Comparison of ENCODE assay signal across 1 cellular context in the genomic region with DNA sequence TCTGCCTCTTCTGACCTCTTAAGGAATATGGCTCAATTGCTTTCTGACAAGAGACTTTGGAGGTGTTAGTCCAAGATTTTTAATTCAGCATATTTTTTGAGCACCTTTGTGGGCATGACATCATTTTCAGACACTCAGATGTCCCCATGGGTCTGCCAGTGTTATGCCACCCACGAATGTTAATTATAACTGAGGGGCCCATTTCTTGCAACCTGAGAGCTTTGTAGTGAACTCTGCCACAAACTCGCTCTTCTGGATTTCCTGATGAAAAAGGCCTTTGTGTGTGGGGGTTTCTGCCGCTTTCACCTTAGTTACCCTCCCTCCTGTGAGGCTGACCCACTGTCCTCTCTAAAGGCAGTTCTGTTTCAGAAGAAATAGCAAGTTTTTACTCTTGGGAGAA.
TF ChIP-seq lines count a peak whose summit lies in the region.

No MANE protein-coding gene starts in this region.

TF ChIP-seq in WTC11, 78 proteins besides CTCF, POLR2A, EP300 and RAD21 (continued from another document):
- TF ChIP-seq AFF4 (CRISPR knock-in tag; IDR thresholded peaks at IDR 0.05; ENCODE audit: borderline replicate concordance) (no peak), ESRRA (CRISPR knock-in tag; IDR thresholded peaks at IDR 0.05; ENCODE audit: borderline replicate concordance) (no peak), ZBTB21 (CRISPR knock-in tag; IDR thresholded peaks at IDR 0.05; ENCODE audit: borderline replicate concordance) (no peak), CREM (CRISPR knock-in tag; IDR thresholded peaks at IDR 0.05) (no peak), ZNF281 (CRISPR knock-in tag; IDR thresholded peaks at IDR 0.05) (no peak), SOX15 (CRISPR knock-in tag; IDR thresholded peaks at IDR 0.05) (no peak), NFYB (CRISPR knock-in tag; conservative IDR thresholded peaks at IDR 0.05; ENCODE audit: low read depth) (no peak)
- TF ChIP-seq, protein P1, sequence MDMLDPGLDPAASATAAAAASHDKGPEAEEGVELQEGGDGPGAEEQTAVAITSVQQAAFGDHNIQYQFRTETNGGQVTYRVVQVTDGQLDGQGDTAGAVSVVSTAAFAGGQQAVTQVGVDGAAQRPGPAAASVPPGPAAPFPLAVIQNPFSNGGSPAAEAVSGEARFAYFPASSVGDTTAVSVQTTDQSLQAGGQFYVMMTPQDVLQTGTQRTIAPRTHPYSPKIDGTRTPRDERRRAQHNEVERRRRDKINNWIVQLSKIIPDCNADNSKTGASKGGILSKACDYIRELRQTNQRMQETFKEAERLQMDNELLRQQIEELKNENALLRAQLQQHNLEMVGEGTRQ (CRISPR knock-in tag; IDR thresholded peaks at IDR 0.05): no peak
- TF ChIP-seq, protein P2, sequence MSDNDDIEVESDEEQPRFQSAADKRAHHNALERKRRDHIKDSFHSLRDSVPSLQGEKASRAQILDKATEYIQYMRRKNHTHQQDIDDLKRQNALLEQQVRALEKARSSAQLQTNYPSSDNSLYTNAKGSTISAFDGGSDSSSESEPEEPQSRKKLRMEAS (CRISPR knock-in tag; IDR thresholded peaks at IDR 0.05): no peak
- TF ChIP-seq, protein P3, sequence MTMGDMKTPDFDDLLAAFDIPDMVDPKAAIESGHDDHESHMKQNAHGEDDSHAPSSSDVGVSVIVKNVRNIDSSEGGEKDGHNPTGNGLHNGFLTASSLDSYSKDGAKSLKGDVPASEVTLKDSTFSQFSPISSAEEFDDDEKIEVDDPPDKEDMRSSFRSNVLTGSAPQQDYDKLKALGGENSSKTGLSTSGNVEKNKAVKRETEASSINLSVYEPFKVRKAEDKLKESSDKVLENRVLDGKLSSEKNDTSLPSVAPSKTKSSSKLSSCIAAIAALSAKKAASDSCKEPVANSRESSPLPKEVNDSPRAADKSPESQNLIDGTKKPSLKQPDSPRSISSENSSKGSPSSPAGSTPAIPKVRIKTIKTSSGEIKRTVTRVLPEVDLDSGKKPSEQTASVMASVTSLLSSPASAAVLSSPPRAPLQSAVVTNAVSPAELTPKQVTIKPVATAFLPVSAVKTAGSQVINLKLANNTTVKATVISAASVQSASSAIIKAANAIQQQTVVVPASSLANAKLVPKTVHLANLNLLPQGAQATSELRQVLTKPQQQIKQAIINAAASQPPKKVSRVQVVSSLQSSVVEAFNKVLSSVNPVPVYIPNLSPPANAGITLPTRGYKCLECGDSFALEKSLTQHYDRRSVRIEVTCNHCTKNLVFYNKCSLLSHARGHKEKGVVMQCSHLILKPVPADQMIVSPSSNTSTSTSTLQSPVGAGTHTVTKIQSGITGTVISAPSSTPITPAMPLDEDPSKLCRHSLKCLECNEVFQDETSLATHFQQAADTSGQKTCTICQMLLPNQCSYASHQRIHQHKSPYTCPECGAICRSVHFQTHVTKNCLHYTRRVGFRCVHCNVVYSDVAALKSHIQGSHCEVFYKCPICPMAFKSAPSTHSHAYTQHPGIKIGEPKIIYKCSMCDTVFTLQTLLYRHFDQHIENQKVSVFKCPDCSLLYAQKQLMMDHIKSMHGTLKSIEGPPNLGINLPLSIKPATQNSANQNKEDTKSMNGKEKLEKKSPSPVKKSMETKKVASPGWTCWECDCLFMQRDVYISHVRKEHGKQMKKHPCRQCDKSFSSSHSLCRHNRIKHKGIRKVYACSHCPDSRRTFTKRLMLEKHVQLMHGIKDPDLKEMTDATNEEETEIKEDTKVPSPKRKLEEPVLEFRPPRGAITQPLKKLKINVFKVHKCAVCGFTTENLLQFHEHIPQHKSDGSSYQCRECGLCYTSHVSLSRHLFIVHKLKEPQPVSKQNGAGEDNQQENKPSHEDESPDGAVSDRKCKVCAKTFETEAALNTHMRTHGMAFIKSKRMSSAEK (CRISPR knock-in tag; IDR thresholded peaks at IDR 0.05; ENCODE audit: borderline replicate concordance): no peak
- TF ChIP-seq, protein P4, sequence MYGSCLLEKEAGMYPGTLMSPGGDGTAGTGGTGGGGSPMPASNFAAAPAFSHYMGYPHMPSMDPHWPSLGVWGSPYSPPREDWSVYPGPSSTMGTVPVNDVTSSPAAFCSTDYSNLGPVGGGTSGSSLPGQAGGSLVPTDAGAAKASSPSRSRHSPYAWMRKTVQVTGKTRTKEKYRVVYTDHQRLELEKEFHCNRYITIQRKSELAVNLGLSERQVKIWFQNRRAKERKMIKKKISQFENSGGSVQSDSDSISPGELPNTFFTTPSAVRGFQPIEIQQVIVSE (CRISPR knock-in tag; IDR thresholded peaks at IDR 0.05; ENCODE audit: borderline replicate concordance): no peak
